In the genomic region with DNA sequence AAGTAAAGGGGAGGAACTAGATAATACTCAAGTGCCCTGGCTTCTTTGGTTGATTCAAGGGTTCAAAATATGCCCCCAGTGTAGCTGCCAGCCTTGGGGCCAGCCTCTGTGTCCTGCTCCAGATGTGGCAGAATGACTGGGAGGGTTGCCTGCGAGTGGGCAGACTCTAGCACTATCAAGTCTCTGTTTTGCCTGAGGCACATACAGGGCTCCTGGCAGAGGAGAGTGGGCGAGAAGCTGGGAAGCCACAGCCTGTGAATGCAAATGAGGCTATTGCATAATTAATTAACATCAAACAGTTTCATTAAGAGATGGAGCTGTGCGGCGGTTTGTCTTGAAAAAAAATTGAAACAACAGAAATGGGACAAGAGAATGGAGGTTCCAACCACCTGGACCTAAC, we compare ENCODE assay signal across 24 cellular contexts.
"Had no signal": no experiment of that assay in that cellular context is flagged by ENCODE, and none has a peak within 500 bp of the region (broad histone marks: within the 10 kb centered on the region; RNA-seq: fewer than 3 reads in every experiment).

No MANE protein-coding gene starts in this region.

- H3K4me1 Mint-ChIP-seq: activated CD4-positive, alpha-beta T cell treated with anti-CD3 and anti-CD28 coated beads, Interleukin-2, amount 10 ng/mL, durations not matched to agents 7 days and 5 days had no signal

- H3K27ac Mint-ChIP-seq: activated CD4-positive, alpha-beta T cell treated with anti-CD3 and anti-CD28 coated beads, Interleukin-2, amount 10 ng/mL, durations not matched to agents 7 days and 5 days; activated naive CD8-positive, alpha-beta T cell; activated T-helper 2 cell treated with anti-CD3 and anti-CD28 coated beads, Interferon-gamma antibody, Interleukin-2, Interleukin-4, amounts not matched to agents 10 μg/mL and 5 μg/mL and 100 μg/mL, durations not matched to agents 14 hours and 24 hours and 36 hours; effector memory CD8-positive, alpha-beta T cell; nephron progenitor cell had no signal

- FAIRE-seq: endothelial cell of umbilical vein had no signal

- H3K27ac ChIP-seq: hepatocyte, prostate gland, right atrium auricular region, spleen, tibial nerve, VCaP had no signal

- H3K9ac ChIP-seq: SK-N-SH had no signal

- H3K9me3 ChIP-seq: mucosa of descending colon, prostate gland, right atrium auricular region, SK-N-SH, spleen, tibial nerve had no signal

- H3K36me3 ChIP-seq: prostate gland, right atrium auricular region, spleen, tibial nerve had no signal

- H3K4me3 Mint-ChIP-seq: activated CD4-positive, alpha-beta T cell treated with anti-CD3 and anti-CD28 coated beads, Interleukin-2, amount 10 ng/mL, durations not matched to agents 7 days and 5 days; activated naive CD8-positive, alpha-beta T cell; activated T-cell treated with anti-CD3 and anti-CD28 coated beads, Interleukin-2, amount 50 U/mL, for 4 hours; effector memory CD8-positive, alpha-beta T cell; nephron progenitor cell had no signal

- DNase-seq: activated CD4-positive, alpha-beta T cell treated with anti-CD3 and anti-CD28 coated beads, Interleukin-2, amount 10 ng/mL, durations not matched to agents 7 days and 5 days; activated CD4-positive, CD25-positive, alpha-beta regulatory T cell treated with anti-CD3 and anti-CD28 coated beads, Interleukin-2, amount 50 U/mL, for 72 hours; activated CD8-positive, alpha-beta memory T cell treated with anti-CD3 and anti-CD28 coated beads, Interleukin-2, amount 50 U/mL, for 48 hours; activated naive CD4-positive, alpha-beta T cell; activated T-cell treated with anti-CD3 and anti-CD28 coated beads, Interleukin-2, amount 50 U/mL, for 4 hours; dermis blood vessel endothelial cell; effector memory CD8-positive, alpha-beta T cell; foreskin melanocyte; left cardiac atrium; mesenchymal stem cell; nephron progenitor cell; SK-N-SH; spleen; stimulated activated CD4-positive, alpha-beta T cell treated with anti-CD3 and anti-CD28 coated beads, Interleukin-4, amount 100 ng/mL, for 1 hour; stimulated activated naive CD4-positive, alpha-beta T cell treated with Interleukin-2 at 50 U/mL for 16 hours had no signal

- H3K4me1 ChIP-seq: prostate gland, right atrium auricular region had no signal

- H3K36me3 Mint-ChIP-seq: activated naive CD8-positive, alpha-beta T cell had no signal

- H3K9me3 Mint-ChIP-seq: activated CD4-positive, alpha-beta T cell treated with anti-CD3 and anti-CD28 coated beads, Interleukin-2, amount 10 ng/mL, durations not matched to agents 7 days and 5 days; activated T-cell treated with anti-CD3 and anti-CD28 coated beads, Interleukin-2, amount 50 U/mL, for 4 hours; activated T-helper 2 cell treated with anti-CD3 and anti-CD28 coated beads, Interferon-gamma antibody, Interleukin-2, Interleukin-4, amounts not matched to agents 10 μg/mL and 5 μg/mL and 100 μg/mL, durations not matched to agents 14 hours and 24 hours and 36 hours; effector memory CD8-positive, alpha-beta T cell; nephron progenitor cell had no signal

- H3K4me3 ChIP-seq: hepatocyte, mucosa of descending colon, prostate gland, right atrium auricular region, spleen, tibial nerve had no signal
